In the genomic region with DNA sequence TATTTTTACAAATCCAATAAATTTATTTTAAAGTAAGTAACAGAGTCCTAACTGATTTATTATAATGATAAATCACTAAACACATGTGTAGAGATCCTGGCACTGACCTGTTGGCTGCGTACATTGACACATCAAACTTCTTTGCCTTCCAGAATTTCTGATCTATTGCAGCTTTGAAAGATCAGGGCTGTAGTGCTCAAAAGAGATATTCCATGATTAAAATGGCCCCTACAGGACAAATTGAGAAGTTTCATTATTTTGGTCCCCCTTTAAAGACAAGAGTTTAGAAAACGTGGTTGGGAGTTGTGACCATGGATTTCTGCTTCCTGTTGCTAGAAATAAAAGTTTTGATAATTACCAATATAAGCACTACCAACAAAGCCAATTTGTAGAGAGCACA, we compare ENCODE assay signal across 8 cellular contexts.
A peak's percentile ranks its signal among the peaks of the same experiment; 100 is the strongest.
DNase-seq lines count a peak whose midpoint lies in the region; ATAC-seq, FAIRE-seq and TF ChIP-seq lines count a peak whose summit lies in the region.

No MANE protein-coding gene starts in this region.

- no peaks in the 10 kb centered on the region for H3K4me1 Mint-ChIP-seq in activated CD4-positive, alpha-beta memory T cell treated with anti-CD3 and anti-CD28 coated beads for 36 hours (ENCODE audit: low read depth)

- TF ChIP-seq CTCF in DND-41 (IDR thresholded peaks at IDR 0.05; ENCODE audit: borderline replicate concordance, extremely low read depth, low read length, poor library complexity, severe bottlenecking) (peak; percentile 55), astrocyte of the spinal cord (IDR thresholded peaks at IDR 0.05; ENCODE audit: low read depth, low read length) (peak; percentile 43), kidney (IDR thresholded peaks at IDR 0.05; ENCODE audit: borderline replicate concordance, extremely low read depth, insufficient read depth) (peak; percentile 53)

- H3K27ac ChIP-seq in DND-41 (ENCODE audit: low read length): peak overlapping the region; percentile 29; the same call in 1 of the 2 replicates
- H3K27ac ChIP-seq in kidney (ENCODE audit: low read depth in 2 of 2, low read length in 2 of 2): no peak overlapping the region
- H3K27ac ChIP-seq in aorta (ENCODE audit: low read depth in 1 of 2, low read length in 2 of 2): no peak overlapping the region

- H2AFZ ChIP-seq in DND-41 (ENCODE audit: low read depth, low read length): no peak overlapping the region

- H3K9ac ChIP-seq in DND-41 (ENCODE audit: low read depth, low read length): no peak overlapping the region
- H3K9ac ChIP-seq in kidney (ENCODE audit: low read length in 2 of 2): no peak overlapping the region

- H3K4me3 Mint-ChIP-seq in activated CD4-positive, alpha-beta memory T cell treated with anti-CD3 and anti-CD28 coated beads for 36 hours: no peak overlapping the region

- peak; percentile 82 for FAIRE-seq in kidney (lab: Jason Lieb, UNC)

- WGBS in aorta, 2 donors: 5 to 39% methylated on average over 2 of the region's 2 CpGs

- ATAC-seq in DND-41 (ENCODE audit: insufficient read depth, low read depth) (peak; percentile 45; the same call in 1 of the 3 replicates), aorta (ENCODE audit: low FRiP score) (peak; percentile 78), HG02885 (IDR thresholded peaks at IDR 0.05; ENCODE audit: poor library complexity, unreplicated experiment) (no peak), GM18511 (IDR thresholded peaks at IDR 0.05; ENCODE audit: unreplicated experiment) (no peak)

- H3K4me3 ChIP-seq in DND-41 (ENCODE audit: low read depth in 1 of 2, low read length in 2 of 2) (no peak overlapping the region), astrocyte of the spinal cord (ENCODE audit: low read depth, low read length) (no peak overlapping the region), kidney (ENCODE audit: low read length in 2 of 2) (no peak overlapping the region), aorta (ENCODE audit: low read length in 2 of 2) (no peak overlapping the region)

- intact Hi-C loops in kidney (cut with DNase I): no loop called here
- intact Hi-C loops in aorta (cut with DNase I): loop anchor here (1.0 to 5.0 kb wide), 2 partner anchors 87 to 157 kb away; a partner anchor contains a TSS
- intact Hi-C loops in activated CD4-positive, alpha-beta memory T cell treated with anti-CD3 and anti-CD28 coated beads for 36 hours (cut with micrococcal nuclease): no loop called here

- H3K27me3 ChIP-seq in DND-41 (ENCODE audit: insufficient read depth, low read length, poor library complexity) (no peaks in the 10 kb centered on the region), aorta (ENCODE audit: control insufficient read depth in 1 of 2, insufficient read depth in 2 of 2, low read length in 1 of 2) (no peaks in the 10 kb centered on the region)

- H3K9me3 ChIP-seq in DND-41 (ENCODE audit: insufficient read depth, low read length, severe bottlenecking) (no peaks in the 10 kb centered on the region), kidney (ENCODE audit: control insufficient read depth in 1 of 2, low read length in 2 of 2) (no peaks in the 10 kb centered on the region), aorta (ENCODE audit: control insufficient read depth, low read length) (no peaks in the 10 kb centered on the region)

- no peak overlapping the region for H3K27ac Mint-ChIP-seq in activated CD4-positive, alpha-beta memory T cell treated with anti-CD3 and anti-CD28 coated beads for 36 hours

- in situ Hi-C loops in astrocyte of the spinal cord (cut with HindIII; ENCODE audit: low sequenced_read_pairs): no loop called here

- H3K4me1 ChIP-seq in DND-41 (ENCODE audit: insufficient read depth, low read length) (peaks cover 16% of the 10 kb centered on the region), kidney (ENCODE audit: control insufficient read depth in 1 of 2, insufficient read depth in 1 of 2, low read depth in 1 of 2, low read length in 2 of 2) (no peaks in the 10 kb centered on the region), aorta (ENCODE audit: control insufficient read depth in 1 of 2, insufficient read depth in 2 of 2, low read length in 2 of 2) (no peaks in the 10 kb centered on the region)

- H3K36me3 Mint-ChIP-seq in activated CD4-positive, alpha-beta memory T cell treated with anti-CD3 and anti-CD28 coated beads for 36 hours: no peaks in the 10 kb centered on the region

- H3K9me3 Mint-ChIP-seq in activated CD4-positive, alpha-beta memory T cell treated with anti-CD3 and anti-CD28 coated beads for 36 hours: no peaks in the 10 kb centered on the region

- H3K36me3 ChIP-seq in DND-41 (ENCODE audit: insufficient read depth, low read length): no peaks in the 10 kb centered on the region
- H3K36me3 ChIP-seq in kidney (ENCODE audit: control insufficient read depth in 1 of 2, insufficient read depth in 2 of 2, low read length in 2 of 2): no peaks in the 10 kb centered on the region
- no peaks in the 10 kb centered on the region for H3K36me3 ChIP-seq in aorta (ENCODE audit: control insufficient read depth in 1 of 2, insufficient read depth in 2 of 2, low read length in 1 of 2)

- POLR2A ChIA-PET in activated CD4-positive, alpha-beta memory T cell treated with anti-CD3 and anti-CD28 coated beads for 36 hours (lab: Charles Lee): no interaction called here

- 0 out of 2 replicates have a peak overlapping the region, but pooled peaks have one; percentile 24 for H3K4me2 ChIP-seq in DND-41 (ENCODE audit: insufficient read depth, low read length)

- no peaks in the 10 kb centered on the region for H4K20me1 ChIP-seq in DND-41 (ENCODE audit: insufficient read depth, low read length)

- no peaks in the 10 kb centered on the region for H3K27me3 Mint-ChIP-seq in activated CD4-positive, alpha-beta memory T cell treated with anti-CD3 and anti-CD28 coated beads for 36 hours

- no peaks in the 10 kb centered on the region for H3K79me2 ChIP-seq in DND-41 (ENCODE audit: insufficient read depth, low read length)

- DNase-seq in DND-41: no peak
- DNase-seq in NCI-H146 (lab: John Stamatoyannopoulos, UW): peak; percentile 63
- DNase-seq in astrocyte of the spinal cord (ENCODE audit: low read depth, low spot score): peak; percentile 47
- DNase-seq in kidney: no peak
- DNase-seq in aorta: no peak
- no peak for DNase-seq in activated CD4-positive, alpha-beta memory T cell treated with anti-CD3 and anti-CD28 coated beads for 36 hours

- CTCF ChIA-PET in activated CD4-positive, alpha-beta memory T cell treated with anti-CD3 and anti-CD28 coated beads for 36 hours (lab: Charles Lee): no interaction called here

Comparison
In these comparisons a context has a peak if more than half of its experiments do, and no peak if none do; other contexts are left out.
1. ATAC-seq: peak in DND-41 (single experiment) and aorta (single experiment); none in HG02885 (single experiment) and GM18511 (single experiment).
2. DNase-seq: peak in NCI-H146 (single experiment) and astrocyte of the spinal cord (single experiment); none in DND-41 (single experiment), kidney (single experiment), aorta (0 of 2) and activated CD4-positive, alpha-beta memory T cell treated with anti-CD3 and anti-CD28 coated beads for 36 hours (single experiment).
3. intact Hi-C loops: an anchor here in aorta (1.0 to 5.0 kb wide); none called in kidney and activated CD4-positive, alpha-beta memory T cell treated with anti-CD3 and anti-CD28 coated beads for 36 hours.
4. Peak in every context shown above with its lines, with median percentiles within 50 percentile points of each other: CTCF ChIP-seq.